In the genomic region with DNA sequence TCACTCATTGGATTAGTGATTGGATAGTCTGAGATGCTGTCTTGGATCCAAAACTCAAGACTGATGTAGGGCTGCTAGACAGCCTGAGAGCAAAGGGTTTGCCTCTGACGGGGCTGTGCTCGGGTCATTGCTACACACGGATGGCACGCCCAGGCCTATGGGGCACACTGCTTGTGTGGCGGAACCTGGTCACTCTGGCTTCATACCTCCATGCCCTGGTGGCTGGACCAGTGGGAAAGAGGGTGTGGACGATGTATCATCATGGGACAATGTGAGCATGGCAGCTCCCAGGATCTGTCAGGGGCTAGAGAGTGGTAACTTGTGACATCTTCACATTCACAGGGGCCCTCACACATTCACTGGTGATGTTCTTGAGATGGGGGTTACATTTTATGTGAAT, we compare ENCODE assay signal across 1 cellular context.
TF ChIP-seq lines count a peak whose summit lies in the region.

No MANE protein-coding gene starts in this region.

TF ChIP-seq in H1, 55 proteins besides CTCF, POLR2A, EP300 and RAD21:
- TF ChIP-seq TCF12 (IDR thresholded peaks at IDR 0.05; ENCODE audit: low read depth, low read length) = no peak
- no peak for TF ChIP-seq KDM5A (IDR thresholded peaks at IDR 0.05; ENCODE audit: low read length)
- TF ChIP-seq BRCA1 (IDR thresholded peaks at IDR 0.05; ENCODE audit: low read depth, low read length) = no peak
- no peak for TF ChIP-seq EGR1 (IDR thresholded peaks at IDR 0.05; ENCODE audit: borderline replicate concordance, low read depth, low read length)
- TF ChIP-seq KDM1A (IDR thresholded peaks at IDR 0.05; ENCODE audit: borderline replicate concordance, low read length) = no peak
- no peak for TF ChIP-seq SP1 (IDR thresholded peaks at IDR 0.05; ENCODE audit: low read depth, low read length)
- no peak for TF ChIP-seq MAFK (IDR thresholded peaks at IDR 0.05; ENCODE audit: low read depth, low read length)
- no peak for TF ChIP-seq SIX5 (IDR thresholded peaks at IDR 0.05; ENCODE audit: low read depth, low read length)
- no peak for TF ChIP-seq CHD2 (IDR thresholded peaks at IDR 0.05; ENCODE audit: low read length)
- TF ChIP-seq NANOG (IDR thresholded peaks at IDR 0.05; ENCODE audit: insufficient read depth, low read depth, low read length, poor library complexity, severe bottlenecking) = no peak
- TF ChIP-seq, protein P1, sequence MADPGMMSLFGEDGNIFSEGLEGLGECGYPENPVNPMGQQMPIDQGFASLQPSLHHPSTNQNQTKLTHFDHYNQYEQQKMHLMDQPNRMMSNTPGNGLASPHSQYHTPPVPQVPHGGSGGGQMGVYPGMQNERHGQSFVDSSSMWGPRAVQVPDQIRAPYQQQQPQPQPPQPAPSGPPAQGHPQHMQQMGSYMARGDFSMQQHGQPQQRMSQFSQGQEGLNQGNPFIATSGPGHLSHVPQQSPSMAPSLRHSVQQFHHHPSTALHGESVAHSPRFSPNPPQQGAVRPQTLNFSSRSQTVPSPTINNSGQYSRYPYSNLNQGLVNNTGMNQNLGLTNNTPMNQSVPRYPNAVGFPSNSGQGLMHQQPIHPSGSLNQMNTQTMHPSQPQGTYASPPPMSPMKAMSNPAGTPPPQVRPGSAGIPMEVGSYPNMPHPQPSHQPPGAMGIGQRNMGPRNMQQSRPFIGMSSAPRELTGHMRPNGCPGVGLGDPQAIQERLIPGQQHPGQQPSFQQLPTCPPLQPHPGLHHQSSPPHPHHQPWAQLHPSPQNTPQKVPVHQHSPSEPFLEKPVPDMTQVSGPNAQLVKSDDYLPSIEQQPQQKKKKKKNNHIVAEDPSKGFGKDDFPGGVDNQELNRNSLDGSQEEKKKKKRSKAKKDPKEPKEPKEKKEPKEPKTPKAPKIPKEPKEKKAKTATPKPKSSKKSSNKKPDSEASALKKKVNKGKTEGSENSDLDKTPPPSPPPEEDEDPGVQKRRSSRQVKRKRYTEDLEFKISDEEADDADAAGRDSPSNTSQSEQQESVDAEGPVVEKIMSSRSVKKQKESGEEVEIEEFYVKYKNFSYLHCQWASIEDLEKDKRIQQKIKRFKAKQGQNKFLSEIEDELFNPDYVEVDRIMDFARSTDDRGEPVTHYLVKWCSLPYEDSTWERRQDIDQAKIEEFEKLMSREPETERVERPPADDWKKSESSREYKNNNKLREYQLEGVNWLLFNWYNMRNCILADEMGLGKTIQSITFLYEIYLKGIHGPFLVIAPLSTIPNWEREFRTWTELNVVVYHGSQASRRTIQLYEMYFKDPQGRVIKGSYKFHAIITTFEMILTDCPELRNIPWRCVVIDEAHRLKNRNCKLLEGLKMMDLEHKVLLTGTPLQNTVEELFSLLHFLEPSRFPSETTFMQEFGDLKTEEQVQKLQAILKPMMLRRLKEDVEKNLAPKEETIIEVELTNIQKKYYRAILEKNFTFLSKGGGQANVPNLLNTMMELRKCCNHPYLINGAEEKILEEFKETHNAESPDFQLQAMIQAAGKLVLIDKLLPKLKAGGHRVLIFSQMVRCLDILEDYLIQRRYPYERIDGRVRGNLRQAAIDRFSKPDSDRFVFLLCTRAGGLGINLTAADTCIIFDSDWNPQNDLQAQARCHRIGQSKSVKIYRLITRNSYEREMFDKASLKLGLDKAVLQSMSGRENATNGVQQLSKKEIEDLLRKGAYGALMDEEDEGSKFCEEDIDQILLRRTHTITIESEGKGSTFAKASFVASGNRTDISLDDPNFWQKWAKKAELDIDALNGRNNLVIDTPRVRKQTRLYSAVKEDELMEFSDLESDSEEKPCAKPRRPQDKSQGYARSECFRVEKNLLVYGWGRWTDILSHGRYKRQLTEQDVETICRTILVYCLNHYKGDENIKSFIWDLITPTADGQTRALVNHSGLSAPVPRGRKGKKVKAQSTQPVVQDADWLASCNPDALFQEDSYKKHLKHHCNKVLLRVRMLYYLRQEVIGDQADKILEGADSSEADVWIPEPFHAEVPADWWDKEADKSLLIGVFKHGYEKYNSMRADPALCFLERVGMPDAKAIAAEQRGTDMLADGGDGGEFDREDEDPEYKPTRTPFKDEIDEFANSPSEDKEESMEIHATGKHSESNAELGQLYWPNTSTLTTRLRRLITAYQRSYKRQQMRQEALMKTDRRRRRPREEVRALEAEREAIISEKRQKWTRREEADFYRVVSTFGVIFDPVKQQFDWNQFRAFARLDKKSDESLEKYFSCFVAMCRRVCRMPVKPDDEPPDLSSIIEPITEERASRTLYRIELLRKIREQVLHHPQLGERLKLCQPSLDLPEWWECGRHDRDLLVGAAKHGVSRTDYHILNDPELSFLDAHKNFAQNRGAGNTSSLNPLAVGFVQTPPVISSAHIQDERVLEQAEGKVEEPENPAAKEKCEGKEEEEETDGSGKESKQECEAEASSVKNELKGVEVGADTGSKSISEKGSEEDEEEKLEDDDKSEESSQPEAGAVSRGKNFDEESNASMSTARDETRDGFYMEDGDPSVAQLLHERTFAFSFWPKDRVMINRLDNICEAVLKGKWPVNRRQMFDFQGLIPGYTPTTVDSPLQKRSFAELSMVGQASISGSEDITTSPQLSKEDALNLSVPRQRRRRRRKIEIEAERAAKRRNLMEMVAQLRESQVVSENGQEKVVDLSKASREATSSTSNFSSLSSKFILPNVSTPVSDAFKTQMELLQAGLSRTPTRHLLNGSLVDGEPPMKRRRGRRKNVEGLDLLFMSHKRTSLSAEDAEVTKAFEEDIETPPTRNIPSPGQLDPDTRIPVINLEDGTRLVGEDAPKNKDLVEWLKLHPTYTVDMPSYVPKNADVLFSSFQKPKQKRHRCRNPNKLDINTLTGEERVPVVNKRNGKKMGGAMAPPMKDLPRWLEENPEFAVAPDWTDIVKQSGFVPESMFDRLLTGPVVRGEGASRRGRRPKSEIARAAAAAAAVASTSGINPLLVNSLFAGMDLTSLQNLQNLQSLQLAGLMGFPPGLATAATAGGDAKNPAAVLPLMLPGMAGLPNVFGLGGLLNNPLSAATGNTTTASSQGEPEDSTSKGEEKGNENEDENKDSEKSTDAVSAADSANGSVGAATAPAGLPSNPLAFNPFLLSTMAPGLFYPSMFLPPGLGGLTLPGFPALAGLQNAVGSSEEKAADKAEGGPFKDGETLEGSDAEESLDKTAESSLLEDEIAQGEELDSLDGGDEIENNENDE (IDR thresholded peaks at IDR 0.05; ENCODE audit: insufficient replicate concordance, low read length) = no peak
- no peak for TF ChIP-seq GTF2F1 (IDR thresholded peaks at IDR 0.05; ENCODE audit: borderline replicate concordance, low read depth, low read length)
- TF ChIP-seq RFX5 (IDR thresholded peaks at IDR 0.05; ENCODE audit: borderline replicate concordance, low read depth, low read length) = no peak
- no peak for TF ChIP-seq JUN (IDR thresholded peaks at IDR 0.05; ENCODE audit: low read depth, low read length)
- TF ChIP-seq CREB1 (IDR thresholded peaks at IDR 0.05) = no peak
